8 cellular contexts compared by ENCODE assay signal in genomic region chrX:153970398-153971123, GRCh38. TPM values are rescaled to one million over a fixed set of nuclear protein-coding genes. Genes with fewer than 3 reads are reported as not detected.
DNase-seq lines count a peak whose midpoint lies in the region; ATAC-seq and TF ChIP-seq lines count a peak whose summit lies in the region.

No MANE protein-coding gene starts in this region.

- H3K27ac Mint-ChIP-seq in T-helper 17 cell = peak overlapping the region; percentile 99
- H3K27ac Mint-ChIP-seq in endodermal cell = peak overlapping the region; percentile 100

- no peak for TF ChIP-seq POLR2A in upper lobe of left lung (IDR thresholded peaks at IDR 0.05)

- H3K36me3 Mint-ChIP-seq in T-helper 17 cell (ENCODE audit: low read depth) (peaks cover 2% of the 10 kb centered on the region), endodermal cell (ENCODE audit: low read depth) (peaks cover 16% of the 10 kb centered on the region)

- peak; percentile 7 for ATAC-seq in GM18909 (IDR thresholded peaks at IDR 0.05; ENCODE audit: poor library complexity, unreplicated experiment)
- ATAC-seq in T-helper 17 cell = peak; percentile 12
- peak; percentile 23 to 61 for ATAC-seq in upper lobe of left lung (ENCODE audit: low FRiP score in 2 of 2)

- H3K9me3 Mint-ChIP-seq in endodermal cell = no peaks in the 10 kb centered on the region

- DNase-seq in Kasumi-1 (lab: John Stamatoyannopoulos, UW) (peak; percentile 24 to 42), T-helper 17 cell (no peak), endodermal cell (peak; percentile 79), midbrain (lab: John Stamatoyannopoulos, UW) (peak; percentile 50), upper lobe of left lung (peak in 1 of 2 donors; percentile 82), SHP77 treated with DMSO at 0.1 percent for 48 hours (lab: John Stamatoyannopoulos, UW) (no peak)

- peaks cover 71% of the 10 kb centered on the region for H3K27me3 ChIP-seq in BLaER1
- no peaks in the 10 kb centered on the region for H3K27me3 ChIP-seq in endodermal cell (ENCODE audit: control insufficient read depth, insufficient read depth, low read length, poor library complexity, severe bottlenecking)
- no peaks in the 10 kb centered on the region for H3K27me3 ChIP-seq in upper lobe of left lung

- TF ChIP-seq EP300 in upper lobe of left lung (IDR thresholded peaks at IDR 0.05) = no peak

- H3K4me3 ChIP-seq in BLaER1 = peak overlapping the region; percentile 95
- peak overlapping the region; percentile 89 for H3K4me3 ChIP-seq in endodermal cell (ENCODE audit: low read length)
- peak overlapping the region; percentile 64 to 90 (median 75) for H3K4me3 ChIP-seq in upper lobe of left lung

- H4K20me1 ChIP-seq in BLaER1 = peaks cover 89% of the 10 kb centered on the region

- H3K36me3 ChIP-seq in BLaER1 (no peaks in the 10 kb centered on the region), endodermal cell (ENCODE audit: control insufficient read depth, insufficient read depth, low read length) (peaks cover 13% of the 10 kb centered on the region), upper lobe of left lung (no peaks in the 10 kb centered on the region)

- no peaks in the 10 kb centered on the region for H3K27me3 Mint-ChIP-seq in T-helper 17 cell
- no peaks in the 10 kb centered on the region for H3K27me3 Mint-ChIP-seq in endodermal cell (ENCODE audit: insufficient read depth)

- H3K4me2 ChIP-seq in BLaER1 = peak overlapping the region; percentile 93

- H3K4me1 Mint-ChIP-seq in T-helper 17 cell (peaks cover 22% of the 10 kb centered on the region), endodermal cell (peaks cover 47% of the 10 kb centered on the region)

- H3K4me1 ChIP-seq in BLaER1 (peaks cover 71% of the 10 kb centered on the region), endodermal cell (ENCODE audit: control insufficient read depth, insufficient read depth, low read length) (peaks cover 9% of the 10 kb centered on the region), upper lobe of left lung (peaks cover 36 to 64% (median 47%) of the 10 kb centered on the region in 4 donors)

- 0% methylated on average over 44 of the region's 47 CpGs; no CpG with 5 or more reads in 1 of the 2 experiments for WGBS in endodermal cell (ENCODE audit: insufficient coverage in 1 of 2, insufficient read length in 1 of 2), 2 experiments
- 2 to 10% methylated on average over 9 to 47 of the region's 47 CpGs for WGBS in upper lobe of left lung, 2 donors

- peak overlapping the region; percentile 100 for H3K27ac ChIP-seq in BLaER1
- H3K27ac ChIP-seq in endodermal cell (ENCODE audit: low read depth, low read length) = peak overlapping the region; percentile 99
- H3K27ac ChIP-seq in upper lobe of left lung = peak overlapping the region; percentile 95 to 100 (median 100)

- TF ChIP-seq CTCF in endodermal cell (conservative IDR thresholded peaks at IDR 0.05) (no peak), upper lobe of left lung (IDR thresholded peaks at IDR 0.05) (no peak)

- H3K9me3 ChIP-seq in BLaER1 = no peaks in the 10 kb centered on the region
- no peaks in the 10 kb centered on the region for H3K9me3 ChIP-seq in T-helper 17 cell (ENCODE audit: control insufficient read depth, low read length, poor library complexity, severe bottlenecking)
- H3K9me3 ChIP-seq in endodermal cell (ENCODE audit: control insufficient read depth, low read length) = no peaks in the 10 kb centered on the region
- peaks cover 0 to 10% (median 0%) of the 10 kb centered on the region in 4 donors for H3K9me3 ChIP-seq in upper lobe of left lung

- peak overlapping the region; percentile 99 for H3K4me3 Mint-ChIP-seq in T-helper 17 cell
- H3K4me3 Mint-ChIP-seq in endodermal cell = peak overlapping the region; percentile 96

- H3K9ac ChIP-seq in BLaER1 = peak overlapping the region; percentile 99
- peak overlapping the region; percentile 99 for H3K9ac ChIP-seq in endodermal cell (ENCODE audit: extremely low read depth, low read length, poor library complexity, severe bottlenecking)

RNA-seq across cellular contexts. Expression of gene HCFC1, which starts 1.1 kb away (rescaled TPM):
- total RNA-seq in T-helper 17 cell = 10 to 100 TPM; 65.7 to 65.8 TPM
- total RNA-seq in endodermal cell = 100 to 1,000 TPM in 1 of 2 donors, 10 to 100 TPM in 1; 93.4 to 112 TPM
- polyA plus RNA-seq in endodermal cell (2013, experiment 1 of 2) = 60.4 TPM
- 63.4 TPM for polyA plus RNA-seq in endodermal cell (2013, experiment 2 of 2)
- total RNA-seq in upper lobe of left lung = 10 to 100 TPM; 40.8 to 78.9 (median 52.2) TPM

RNA-seq across cellular contexts. Expression of gene TMEM187, which starts 2.0 kb away (rescaled TPM):
- 1 to 10 TPM; 2.4 to 3.0 TPM for total RNA-seq in T-helper 17 cell
- 1 to 10 TPM; 4.8 to 8.1 TPM for total RNA-seq in endodermal cell
- 4.8 TPM for polyA plus RNA-seq in endodermal cell (2013, experiment 1 of 2)
- polyA plus RNA-seq in endodermal cell (2013, experiment 2 of 2) = 5.3 TPM
- total RNA-seq in upper lobe of left lung = 10 to 100 TPM in 2 of 6 donors, 1 to 10 TPM in 4; 2.1 to 17.7 (median 5.0) TPM

RNA-seq across cellular contexts. Expression of gene RENBP, which starts 26.1 kb away (rescaled TPM):
- total RNA-seq in T-helper 17 cell = 10 to 100 TPM in 1 of 2 donors, 1 to 10 TPM in 1; 8.8 to 11.5 TPM
- 10 to 100 TPM; 12.0 to 17.5 TPM for total RNA-seq in endodermal cell
- 9.5 TPM for polyA plus RNA-seq in endodermal cell (2013, experiment 1 of 2)
- polyA plus RNA-seq in endodermal cell (2013, experiment 2 of 2) = 7.5 TPM
- total RNA-seq in upper lobe of left lung = 10 to 100 TPM; 32.8 to 81.7 (median 54.5) TPM

RNA-seq across cellular contexts. Expression of gene NAA10, which starts 35.7 kb away (rescaled TPM):
- total RNA-seq in T-helper 17 cell = 10 to 100 TPM; 42.8 to 48.5 TPM
- 10 to 100 TPM; 91.6 to 99.3 TPM for total RNA-seq in endodermal cell
- polyA plus RNA-seq in endodermal cell (2013, experiment 1 of 2) = 99.4 TPM
- polyA plus RNA-seq in endodermal cell (2013, experiment 2 of 2) = 86.3 TPM
- 100 to 1,000 TPM in 2 of 6 donors, 10 to 100 TPM in 4; 30.7 to 116 (median 76.2) TPM for total RNA-seq in upper lobe of left lung

RNA-seq across cellular contexts. Expression of gene ARHGAP4, which starts 44.5 kb away (rescaled TPM):
- total RNA-seq in T-helper 17 cell (100 to 1,000 TPM; 374 to 404 TPM), endodermal cell (10 to 100 TPM; 56.0 to 65.0 TPM), upper lobe of left lung (100 to 1,000 TPM in 2 of 6 donors, 10 to 100 TPM in 4; 33.4 to 353 (median 82.6) TPM)
- 10.5 TPM for polyA plus RNA-seq in endodermal cell (2013, experiment 1 of 2)
- 10.0 TPM for polyA plus RNA-seq in endodermal cell (2013, experiment 2 of 2)

Comparison
In these comparisons a context has a peak if more than half of its experiments do, and no peak if none do; other contexts are left out.
1. DNase-seq: peak in Kasumi-1 (2 of 2), endodermal cell (single experiment) and midbrain (single experiment); none in T-helper 17 cell (0 of 3) and SHP77 treated with DMSO at 0.1 percent for 48 hours (single experiment).
2. Peak in every context shown above with its lines, with median percentiles within 50 percentile points of each other: H3K27ac ChIP-seq, H3K4me3 ChIP-seq and ATAC-seq.